In the genomic region with DNA sequence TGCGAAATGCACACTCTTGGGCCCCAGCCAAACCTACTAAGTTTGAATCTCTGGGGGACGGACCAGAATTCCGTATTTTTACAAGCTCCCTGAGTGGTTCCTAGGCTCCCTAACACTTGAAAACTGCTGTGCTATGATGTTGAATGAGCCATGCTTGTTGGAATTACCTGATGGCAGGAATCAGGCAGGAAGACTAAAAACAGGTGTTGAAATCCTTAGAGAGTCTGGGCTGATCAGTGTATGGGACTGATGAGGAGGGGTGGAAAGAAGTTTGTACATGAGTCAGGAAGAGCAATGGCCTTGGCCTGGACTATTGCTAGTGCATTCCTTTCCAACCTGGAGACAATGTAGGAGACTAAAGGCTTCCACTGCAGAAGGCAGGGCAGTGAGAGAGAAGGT, we compare ENCODE assay signal across 14 cellular contexts. TPM values are rescaled to one million over a fixed set of nuclear protein-coding genes. Genes with fewer than 3 reads are reported as not detected.
DNase-seq lines count a peak whose midpoint lies in the region; ATAC-seq and TF ChIP-seq lines count a peak whose summit lies in the region.
"Had no signal": no experiment of that assay in that cellular context is flagged by ENCODE, and none has a peak within 500 bp of the region (broad histone marks: within the 10 kb centered on the region; RNA-seq: fewer than 3 reads in every experiment).

No MANE protein-coding gene starts in this region.

- no peaks in the 10 kb centered on the region for H3K27me3 Mint-ChIP-seq in central memory CD8-positive, alpha-beta T cell
- H3K27me3 Mint-ChIP-seq: brain had no signal

- H3K27ac Mint-ChIP-seq in central memory CD8-positive, alpha-beta T cell (ENCODE audit: low read depth): peak overlapping the region; percentile 88

- no peak for ATAC-seq in Right ventricle myocardium superior (ENCODE audit: poor library complexity)
- no peak for ATAC-seq in central memory CD8-positive, alpha-beta T cell (replicated peaks; ENCODE audit: extremely low read depth, poor library complexity, severe bottlenecking)
- ATAC-seq in upper lobe of right lung: no peak
- ATAC-seq: gastroesophageal sphincter had no signal

- DNase-seq in cardiac muscle cell (ENCODE audit: low read depth in 1 of 2, low spot score in 1 of 2): no peak
- no peak for DNase-seq in Right ventricle myocardium superior
- no peak for DNase-seq in central memory CD8-positive, alpha-beta T cell (ENCODE audit: low spot score in 2 of 2)
- DNase-seq in upper lobe of right lung: no peak
- DNase-seq in GF-D8 (lab: John Stamatoyannopoulos, UW): no peak
- no peak for DNase-seq in NCI-H2196 treated with DMSO at 0.1 percent for 48 hours (lab: John Stamatoyannopoulos, UW; ENCODE audit: unreplicated experiment)
- DNase-seq: NCI-H2171 treated with DMSO at 0.1 percent for 48 hours had no signal

- peaks cover 29% of the 10 kb centered on the region for H3K4me1 Mint-ChIP-seq in central memory CD8-positive, alpha-beta T cell

- no peaks in the 10 kb centered on the region for H3K9me3 Mint-ChIP-seq in central memory CD8-positive, alpha-beta T cell
- H3K9me3 Mint-ChIP-seq: brain had no signal

- intact Hi-C loops in Right ventricle myocardium superior (cut with DNase I): no loop called here
- intact Hi-C loops in upper lobe of right lung (cut with DNase I): no loop called here

- no peaks in the 10 kb centered on the region for H3K36me3 ChIP-seq in cardiac muscle cell
- no peaks in the 10 kb centered on the region for H3K36me3 ChIP-seq in upper lobe of right lung
- H3K36me3 ChIP-seq: gastroesophageal sphincter, SJSA1, vagina had no signal

- TF ChIP-seq CTCF in cardiac muscle cell (IDR thresholded peaks at IDR 0.05; ENCODE audit: low read depth, low read length): no peak
- no peak for TF ChIP-seq CTCF in upper lobe of right lung (IDR thresholded peaks at IDR 0.05)

- H3K27me3 ChIP-seq in cardiac muscle cell (no peaks in the 10 kb centered on the region), upper lobe of right lung (no peaks in the 10 kb centered on the region)
- H3K27me3 ChIP-seq: gastroesophageal sphincter, SJSA1, vagina had no signal

- H3K9me3 ChIP-seq in cardiac muscle cell (ENCODE audit: low read depth): no peaks in the 10 kb centered on the region
- no peaks in the 10 kb centered on the region for H3K9me3 ChIP-seq in upper lobe of right lung
- H3K9me3 ChIP-seq: gastroesophageal sphincter, SJSA1, vagina had no signal

- H3K4me3 ChIP-seq in cardiac muscle cell (no peak overlapping the region), upper lobe of right lung (no peak overlapping the region)
- H3K4me3 ChIP-seq: gastroesophageal sphincter, SJSA1, vagina had no signal

- peak overlapping the region; percentile 62 for H3K4me3 Mint-ChIP-seq in central memory CD8-positive, alpha-beta T cell

- H3K27ac ChIP-seq in cardiac muscle cell (peak overlapping the region; percentile 30), upper lobe of right lung (peak overlapping the region; percentile 56)
- H3K27ac ChIP-seq: gastroesophageal sphincter, SJSA1, vagina, VCaP had no signal

- peaks cover 4% of the 10 kb centered on the region for H3K36me3 Mint-ChIP-seq in central memory CD8-positive, alpha-beta T cell (ENCODE audit: insufficient read depth)

- H3K4me1 ChIP-seq in cardiac muscle cell (ENCODE audit: low read depth): peaks cover 11% of the 10 kb centered on the region
- H3K4me1 ChIP-seq in upper lobe of right lung: peaks cover 23% of the 10 kb centered on the region

RNA-seq across cellular contexts. Expression of a gene that starts 24.9 kb away (rescaled TPM):
- total RNA-seq in cardiac muscle cell (15.5 and 25.9 TPM in 2 replicates), Right ventricle myocardium superior (117 TPM), upper lobe of right lung (281 TPM)
- polyA plus RNA-seq in cardiac muscle cell: 18.8 and 41.2 TPM in 2 replicates

RNA-seq across cellular contexts. Expression of a gene that starts 39.4 kb away (rescaled TPM):
- total RNA-seq in cardiac muscle cell: 2.0 and 5.5 TPM in 2 replicates
- 1.2 and 5.0 TPM in 2 replicates for polyA plus RNA-seq in cardiac muscle cell
- not detected for total RNA-seq in Right ventricle myocardium superior
- total RNA-seq in upper lobe of right lung: 0.64 TPM
- total RNA-seq: activated T-cell treated with anti-CD3 and anti-CD28 coated beads, Interleukin-2, amount 50 U/mL, for 72 hours; gastroesophageal sphincter; HT1080; SJSA1; vagina had no signal

RNA-seq across cellular contexts. Expression of a gene that starts 46.9 kb away (rescaled TPM):
- 103 and 173 TPM in 2 replicates for total RNA-seq in cardiac muscle cell
- polyA plus RNA-seq in cardiac muscle cell: 206 and 287 TPM in 2 replicates
- total RNA-seq in Right ventricle myocardium superior: 72.9 TPM
- total RNA-seq in upper lobe of right lung: 65.4 TPM

RNA-seq across cellular contexts. Expression of a gene that starts 47.3 kb away (rescaled TPM):
- total RNA-seq in cardiac muscle cell: 269 and 315 TPM in 2 replicates
- 273 and 276 TPM in 2 replicates for polyA plus RNA-seq in cardiac muscle cell
- 48.4 TPM for total RNA-seq in Right ventricle myocardium superior
- total RNA-seq in upper lobe of right lung: 55.9 TPM

RNA-seq across cellular contexts. Expression of a gene that starts 56.4 kb away (rescaled TPM):
- total RNA-seq in cardiac muscle cell: 2.4 and 4.4 TPM in 2 replicates
- polyA plus RNA-seq in cardiac muscle cell: 2.9 and 7.9 TPM in 2 replicates
- 1.8 TPM for total RNA-seq in Right ventricle myocardium superior
- total RNA-seq in upper lobe of right lung: 2.6 TPM
